Comparison of ENCODE assay signal across 18 cellular contexts in genomic region chr5:145589063-145589462, GRCh38.
A peak's percentile ranks its signal among the peaks of the same experiment; 100 is the strongest.
DNase-seq lines count a peak whose midpoint lies in the region; ATAC-seq, FAIRE-seq and TF ChIP-seq lines count a peak whose summit lies in the region.
"Had no signal": no experiment of that assay in that cellular context is flagged by ENCODE, and none has a peak within 500 bp of the region (broad histone marks: within the 10 kb centered on the region; RNA-seq: fewer than 3 reads in every experiment).

No MANE protein-coding gene starts in this region.

- H2AFZ ChIP-seq in IMR-90 (replicated peaks; ENCODE audit: low read length, poor library complexity), result no peak overlapping the region
- H2AFZ ChIP-seq: GM23338 had no signal

- DNase-seq in ELR (ENCODE audit: low read depth) (peak; percentile 19), IMR-90 (no peak), NCI-H2107 treated with DMSO at 0.1 percent for 48 hours (lab: John Stamatoyannopoulos, UW; ENCODE audit: unreplicated experiment) (no peak)
- DNase-seq in activated CD8-positive, alpha-beta memory T cell treated with anti-CD3 and anti-CD28 coated beads for 24 hours, result no peak
- DNase-seq: 8988T; C1 segment of cervical spinal cord; Calu3; CD4-positive, alpha-beta memory T cell; COR-L47; DMS53; DND-41; GDM1; H9 had no signal

- H3K36me3 ChIP-seq in IMR-90 (ENCODE audit: control insufficient read depth, insufficient read depth, low read length), result no peaks in the 10 kb centered on the region

- TF ChIP-seq RAD21 in IMR-90 (IDR thresholded peaks at IDR 0.05; ENCODE audit: low read length), result no peak

- H2AK5ac ChIP-seq in IMR-90 (ENCODE audit: low read depth, low read length), result no peak overlapping the region

- TF ChIP-seq POLR2A in IMR-90 (IDR thresholded peaks at IDR 0.05; ENCODE audit: low read depth, low read length), result no peak

- no peak for ATAC-seq in IMR-90 (ENCODE audit: low read depth)
- ATAC-seq in HG02981 (IDR thresholded peaks at IDR 0.05; ENCODE audit: unreplicated experiment), result no peak
- ATAC-seq: GM12878, GM23338 had no signal

- H3K27me3 ChIP-seq in IMR-90 (ENCODE audit: control insufficient read depth, insufficient read depth, low read length), result no peaks in the 10 kb centered on the region

- H3K18ac ChIP-seq in IMR-90 (ENCODE audit: low read depth, low read length), result no peak overlapping the region

- CTCF ChIA-PET in IMR-90 (lab: Yijun Ruan, JAX), result no interaction called here

- H4K5ac ChIP-seq in IMR-90 (ENCODE audit: low read depth, low read length), result no peak overlapping the region

- BruUV-seq in IMR-90 (replicated peaks; lab: Mats Ljungman, UMichigan), result no TSS peak

- peak overlapping the region; percentile 85 for H2BK5ac ChIP-seq in IMR-90 (ENCODE audit: low read depth, low read length, poor library complexity, severe bottlenecking)

- no peaks in the 10 kb centered on the region for H3K79me1 ChIP-seq in IMR-90 (ENCODE audit: low read depth in 1 of 2, low read length in 2 of 2)

- no peak overlapping the region for H3K27ac ChIP-seq in IMR-90 (ENCODE audit: insufficient read depth, low read length)

- H3K23ac ChIP-seq in IMR-90 (ENCODE audit: low read depth, low read length), result no peak overlapping the region

- no peak overlapping the region for H3K4ac ChIP-seq in IMR-90 (ENCODE audit: low read depth, low read length)

- no peak overlapping the region for H2AK9ac ChIP-seq in IMR-90 (replicated peaks; ENCODE audit: low read depth, low read length, poor library complexity)

- no peak overlapping the region for H2BK120ac ChIP-seq in IMR-90 (ENCODE audit: low read depth, low read length)

- no peaks in the 10 kb centered on the region for H3K9me3 ChIP-seq in IMR-90 (ENCODE audit: control insufficient read depth, insufficient read depth, low read length)

- H3K4me3 ChIP-seq in IMR-90 (ENCODE audit: insufficient read depth, low read depth, low read length), result no peak overlapping the region
- H3K4me3 ChIP-seq: GM12878, GM23338 had no signal

- H3K56ac ChIP-seq in IMR-90 (ENCODE audit: extremely low read depth, insufficient read depth, low read length), result no peak overlapping the region

- in situ Hi-C loops in IMR-90 (cut with MboI; ENCODE audit: low sequenced_read_pairs), result no loop called here

- dilution Hi-C loops in IMR-90 (cut with HindIII; ENCODE audit: low sequenced_read_pairs, unreplicated experiment), result no loop called here

- H3K9ac ChIP-seq in IMR-90 (ENCODE audit: low read depth, low read length), result no peak overlapping the region

- H4K20me1 ChIP-seq in IMR-90 (ENCODE audit: insufficient read depth, low read length), result no peaks in the 10 kb centered on the region

- WGBS in IMR-90 (ENCODE audit: extremely low coverage in 2 of 2, insufficient read length in 1 of 2), 2 experiments, result no CpG with 5 or more reads among the region's 2 CpGs

- no peak overlapping the region for H2BK20ac ChIP-seq in IMR-90 (ENCODE audit: low read depth, low read length)

- POLR2A ChIA-PET in IMR-90 (lab: Charles Lee; ENCODE audit: unreplicated experiment), result no interaction called here

- H3K9me1 ChIP-seq in IMR-90 (ENCODE audit: insufficient read depth, low read length), result peaks cover 3% of the 10 kb centered on the region

- H3K4me2 ChIP-seq in IMR-90 (ENCODE audit: low read depth, low read length), result no peak overlapping the region
- H3K4me2 ChIP-seq: GM23338 had no signal

- H4K8ac ChIP-seq in IMR-90 (ENCODE audit: low read depth in 2 of 2, low read length in 2 of 2), result no peak overlapping the region

- intact Hi-C loops in IMR-90 (cut with micrococcal nuclease), result loop anchor here (5.0 kb wide), 1 partner anchor 107 kb away; no protein-coding TSS in a partner anchor

- no peak overlapping the region for H2BK15ac ChIP-seq in IMR-90 (ENCODE audit: low read depth, low read length)

- TF ChIP-seq CTCF in IMR-90 (conservative IDR thresholded peaks at IDR 0.05; ENCODE audit: low read depth, low read length), result no peak

- FAIRE-seq in colon (lab: Jason Lieb, UNC), result peak; percentile 49
- FAIRE-seq: GM12878, GM19239 had no signal

- peaks cover 6% of the 10 kb centered on the region for H3K4me1 ChIP-seq in IMR-90 (ENCODE audit: control insufficient read depth, insufficient read depth, low read length)

- H4K91ac ChIP-seq in IMR-90 (ENCODE audit: insufficient read depth, low read depth, low read length), result no peak overlapping the region

- no peak overlapping the region for H3K14ac ChIP-seq in IMR-90 (replicated peaks; ENCODE audit: low read depth, low read length)

TF ChIP-seq in IMR-90, 13 proteins besides CTCF, POLR2A, EP300 and RAD21:
- TF ChIP-seq RFX5 (IDR thresholded peaks at IDR 0.05; ENCODE audit: low read depth, low read length), result no peak
- no peak for TF ChIP-seq BHLHE40 (IDR thresholded peaks at IDR 0.05; ENCODE audit: low read depth, low read length)
- no peak for TF ChIP-seq MAFK (IDR thresholded peaks at IDR 0.05; ENCODE audit: low read depth, low read length)
- no peak for TF ChIP-seq CEBPB (IDR thresholded peaks at IDR 0.05; ENCODE audit: low read depth, low read length)
- no peak for TF ChIP-seq RCOR1 (IDR thresholded peaks at IDR 0.05; ENCODE audit: insufficient replicate concordance, low read length)
- TF ChIP-seq USF2 (IDR thresholded peaks at IDR 0.05; ENCODE audit: low read depth, low read length), result no peak
- no peak for TF ChIP-seq FOS (IDR thresholded peaks at IDR 0.05; ENCODE audit: low read depth, low read length)
- no peak for TF ChIP-seq MAZ (IDR thresholded peaks at IDR 0.05; ENCODE audit: borderline replicate concordance, low read depth, low read length)
